In genomic region chr2:12296120-12296519, GRCh38 we compare ENCODE assay signal across 27 cellular contexts.
"Had no signal": no experiment of that assay in that cellular context is flagged by ENCODE, and none has a peak within 500 bp of the region (broad histone marks: within the 10 kb centered on the region; RNA-seq: fewer than 3 reads in every experiment).

No MANE protein-coding gene starts in this region.

- H3K9me3 Mint-ChIP-seq: endodermal cell had no signal

- H3K27ac Mint-ChIP-seq: activated naive CD8-positive, alpha-beta T cell; endodermal cell; neural progenitor cell; stimulated activated memory B cell treated with anti-CD40 and anti-IgM and Interleukin-4, amounts not matched to agents 10 μg/mL and 1 μg/mL and 100 μg/mL, for 72 hours; WTC11 had no signal

- H3K4me3 Mint-ChIP-seq: activated naive CD8-positive, alpha-beta T cell; endodermal cell; naive B cell; neural progenitor cell; stimulated activated memory B cell treated with anti-CD40 and anti-IgM and Interleukin-4, amounts not matched to agents 10 μg/mL and 1 μg/mL and 100 μg/mL, for 72 hours; WTC11 had no signal

- H3K4me1 Mint-ChIP-seq: WTC11 had no signal

- H3K9me3 ChIP-seq: breast epithelium, colonic mucosa, gastroesophageal sphincter, lower lobe of right lung, sigmoid colon, stomach, suprapubic skin had no signal

- H3K27me3 Mint-ChIP-seq: activated naive CD8-positive, alpha-beta T cell; stimulated activated memory B cell treated with anti-CD40 and anti-IgM and Interleukin-4, amounts not matched to agents 10 μg/mL and 1 μg/mL and 100 μg/mL, for 72 hours had no signal

- H3K9ac ChIP-seq: neural progenitor cell had no signal

- DNase-seq: activated CD8-positive, alpha-beta memory T cell treated with anti-CD3 and anti-CD28 coated beads for 24 hours; activated effector memory CD4-positive, alpha-beta T cell treated with anti-CD3 and anti-CD28 coated beads, Interleukin-2, amount 50 U/mL, for 16 hours; activated T-cell treated with anti-CD3 and anti-CD28 coated beads, Interleukin-2, amount 50 U/mL, for 48 hours; amniotic stem cell; colonic mucosa; endodermal cell; head of caudate nucleus; kidney; lower lobe of right lung; naive B cell; sigmoid colon; stimulated activated CD4-positive, alpha-beta T cell treated with anti-CD3 and anti-CD28 coated beads, Interleukin-15, amount 100 ng/mL, for 24 hours; stomach; SW 1271; T1000 had no signal

- H3K27ac ChIP-seq: breast epithelium, colonic mucosa, epithelial cell of prostate, gastroesophageal sphincter, lower lobe of right lung, neural progenitor cell, sigmoid colon, SK-N-MC, stomach, suprapubic skin, tibial nerve had no signal

- H3K36me3 ChIP-seq: breast epithelium, colonic mucosa, gastroesophageal sphincter, lower lobe of right lung, neural progenitor cell, sigmoid colon, stomach, suprapubic skin, tibial nerve had no signal

- H3K4me2 ChIP-seq: neural progenitor cell, smooth muscle cell had no signal

- ATAC-seq: gastroesophageal sphincter; left lobe of liver; stimulated activated memory B cell treated with anti-CD40 and anti-IgM and Interleukin-4, amounts not matched to agents 10 μg/mL and 1 μg/mL and 100 μg/mL, for 72 hours; WTC11 had no signal

- H2AFZ ChIP-seq: neural progenitor cell had no signal

- H3K4me3 ChIP-seq: breast epithelium, colonic mucosa, gastroesophageal sphincter, lower lobe of right lung, neural progenitor cell, sigmoid colon, SK-N-MC, smooth muscle cell, stomach, suprapubic skin, tibial nerve had no signal

- H3K36me3 Mint-ChIP-seq: neural progenitor cell, WTC11 had no signal

- H3K4me1 ChIP-seq: breast epithelium, colonic mucosa, stomach, tibial nerve had no signal

- H3K27me3 ChIP-seq: breast epithelium, colonic mucosa, gastroesophageal sphincter, neural progenitor cell, sigmoid colon, stomach, suprapubic skin, tibial nerve had no signal
